8 cellular contexts compared by ENCODE assay signal in genomic region chr9:37902804-37903580, GRCh38. TPM values are rescaled to one million over a fixed set of nuclear protein-coding genes. Genes with fewer than 3 reads are reported as not detected.
DNase-seq lines count a peak whose midpoint lies in the region; ATAC-seq and TF ChIP-seq lines count a peak whose summit lies in the region.

No MANE protein-coding gene starts in this region.

- peak overlapping the region; percentile 88 for H3K9ac ChIP-seq in PC-3 (ENCODE audit: low read length)

- TF ChIP-seq CTCF in HFF-Myc (IDR thresholded peaks at IDR 0.05; ENCODE audit: low read depth, low read length, missing control alignments) = no peak
- no peak for TF ChIP-seq CTCF in PC-3 (conservative IDR thresholded peaks at IDR 0.05; ENCODE audit: low read depth, low read length)

- H2AFZ ChIP-seq in PC-3 (ENCODE audit: low read length) = peak overlapping the region; percentile 94

- H3K36me3 ChIP-seq in PC-3 (ENCODE audit: low read depth, low read length) (peaks cover 4% of the 10 kb centered on the region; the same call in 1 of the 2 replicates), ectodermal cell (ENCODE audit: control insufficient read depth, insufficient read depth, low read length) (no peaks in the 10 kb centered on the region)

- TSS peak; percentile 36 for BruUV-seq in PC-3 (replicated peaks; lab: Mats Ljungman, UMichigan)

- peaks cover 11% of the 10 kb centered on the region; the same call in 1 of the 2 replicates for H4K20me1 ChIP-seq in PC-3 (ENCODE audit: low read length)

- DNase-seq in NCI-H82 (lab: John Stamatoyannopoulos, UW) = peak; percentile 51
- DNase-seq in NCI-H82 treated with DMSO at 0.1 percent for 48 hours (lab: John Stamatoyannopoulos, UW; ENCODE audit: unreplicated experiment) = no peak
- DNase-seq in HFF-Myc (ENCODE audit: extremely low read depth, low read depth) = no peak
- DNase-seq in PC-3 = peak; percentile 50
- peak; percentile 16 for DNase-seq in myocyte (ENCODE audit: low read depth)
- DNase-seq in putamen (ENCODE audit: low spot score) = no peak

- peak; percentile 4 for ATAC-seq in PC-3
- ATAC-seq in GM19397 (IDR thresholded peaks at IDR 0.05; ENCODE audit: unreplicated experiment) = no peak

- H3K9me3 ChIP-seq in PC-3 (ENCODE audit: low read length) = no peaks in the 10 kb centered on the region
- no peaks in the 10 kb centered on the region for H3K9me3 ChIP-seq in ectodermal cell (ENCODE audit: control insufficient read depth, low read length)

- H3K9me2 ChIP-seq in PC-3 (replicated peaks; ENCODE audit: low read length) = no peaks in the 10 kb centered on the region

- H3K27ac ChIP-seq in PC-3 (ENCODE audit: low read length) (peak overlapping the region; percentile 71), ectodermal cell (ENCODE audit: insufficient read depth, low read depth, low read length, poor library complexity, severe bottlenecking) (no peak overlapping the region)

- H3K27me3 ChIP-seq in PC-3 (ENCODE audit: low read length) (no peaks in the 10 kb centered on the region), ectodermal cell (ENCODE audit: control insufficient read depth, insufficient read depth, low read length, poor library complexity, severe bottlenecking) (peaks cover 11% of the 10 kb centered on the region)

- peak overlapping the region; percentile 67 for H3K4me3 ChIP-seq in HFF-Myc (replicated peaks; ENCODE audit: low read depth, low read length)
- H3K4me3 ChIP-seq in PC-3 (ENCODE audit: low read length) = peak overlapping the region; percentile 93
- peak overlapping the region; percentile 65 for H3K4me3 ChIP-seq in ectodermal cell (ENCODE audit: insufficient read depth, low read depth, low read length)

- peak overlapping the region; percentile 96 for H3K4me2 ChIP-seq in PC-3 (ENCODE audit: low read length)

- intact Hi-C loops in PC-3 (cut with micrococcal nuclease) = loop anchor here (1.0 to 10.0 kb wide), 2 partner anchors 156 to 418 kb away; partner anchors contain the start of gene POLR1E

- 11 to 13% methylated on average over 14 of the region's 14 CpGs for WGBS in ectodermal cell, 2 experiments

- CTCF ChIA-PET in PC-3 (lab: Charles Lee) = interaction anchor here (0.6 kb wide), 1 partner anchor 534 kb away, joined by 3 read pairs; no protein-coding TSS in a partner anchor

- no peaks in the 10 kb centered on the region for H3F3A ChIP-seq in PC-3 (ENCODE audit: low read length, unreplicated experiment)

- POLR2A ChIA-PET in PC-3 (lab: Charles Lee; ENCODE audit: unreplicated experiment) = interaction anchor here (0.6 kb wide), 1 partner anchor 118 kb away, joined by 3 read pairs; the partner anchor contains the start of gene EXOSC3

- peaks cover 18% of the 10 kb centered on the region for H3K4me1 ChIP-seq in PC-3 (ENCODE audit: insufficient read depth, low read length)
- peaks cover 14% of the 10 kb centered on the region for H3K4me1 ChIP-seq in ectodermal cell (ENCODE audit: control insufficient read depth, insufficient read depth, low read length)

- H3K79me2 ChIP-seq in PC-3 (ENCODE audit: low read length) = peaks cover 32% of the 10 kb centered on the region

RNA-seq across cellular contexts. Expression of gene SLC25A51, which starts 0.9 kb away (rescaled TPM):
- total RNA-seq in PC-3 (2014; rRNA removed) (24.1 and 30.6 TPM in 2 replicates), myocyte (40.1 and 41.5 TPM in 2 replicates)
- polyA plus RNA-seq in ectodermal cell (2013, experiment 1 of 4) = 19.3 TPM
- 17.3 TPM for polyA plus RNA-seq in ectodermal cell (2013, experiment 2 of 4)
- polyA plus RNA-seq in ectodermal cell (2013, experiment 3 of 4) = 14.6 TPM
- 13.8 TPM for polyA plus RNA-seq in ectodermal cell (2013, experiment 4 of 4)
- 23.0 TPM for polyA plus RNA-seq in myocyte (2012)

Comparison
In these comparisons a context has a peak if more than half of its experiments do, and no peak if none do; other contexts are left out.
1. DNase-seq: peak in NCI-H82 (single experiment), PC-3 (single experiment) and myocyte (single experiment); none in NCI-H82 treated with DMSO at 0.1 percent for 48 hours (single experiment), HFF-Myc (single experiment) and putamen (single experiment).
2. Peak in every context shown above with its lines, with median percentiles within 50 percentile points of each other: H3K4me3 ChIP-seq.